ENCODE assay signal across 2 cellular contexts in the genomic region with DNA sequence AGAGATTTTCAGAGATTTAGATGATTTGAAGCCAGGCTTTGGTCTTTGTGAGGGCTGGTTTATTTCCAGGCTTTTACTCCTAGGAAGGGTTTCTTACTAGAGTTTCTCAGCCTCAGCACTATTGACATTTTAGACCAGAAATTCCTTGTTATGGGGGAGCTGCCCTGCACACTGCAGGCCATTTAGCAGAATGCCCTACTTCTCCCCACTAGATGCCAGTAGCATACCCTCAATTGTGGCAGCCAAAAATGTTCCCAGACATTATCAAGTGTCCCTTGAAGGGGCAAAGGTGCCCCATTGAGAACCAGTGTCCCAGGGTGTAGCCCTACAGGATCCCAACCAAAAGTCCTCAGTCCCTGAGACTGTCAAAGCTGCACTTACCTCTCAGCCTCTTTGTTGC.
TF ChIP-seq lines count a peak whose summit lies in the region.

No MANE protein-coding gene starts in this region.

TF ChIP-seq in GM23338, 12 proteins besides CTCF, POLR2A, EP300 and RAD21 (continued from another document):
- TF ChIP-seq CREB1 (CRISPR knock-in tag; IDR thresholded peaks at IDR 0.05; ENCODE audit: low read depth), result no peak
- no peak for TF ChIP-seq JUNB (IDR thresholded peaks at IDR 0.05; ENCODE audit: unreplicated experiment)
- TF ChIP-seq STAT1 (IDR thresholded peaks at IDR 0.05; ENCODE audit: unreplicated experiment), result no peak
- TF ChIP-seq, protein P1, sequence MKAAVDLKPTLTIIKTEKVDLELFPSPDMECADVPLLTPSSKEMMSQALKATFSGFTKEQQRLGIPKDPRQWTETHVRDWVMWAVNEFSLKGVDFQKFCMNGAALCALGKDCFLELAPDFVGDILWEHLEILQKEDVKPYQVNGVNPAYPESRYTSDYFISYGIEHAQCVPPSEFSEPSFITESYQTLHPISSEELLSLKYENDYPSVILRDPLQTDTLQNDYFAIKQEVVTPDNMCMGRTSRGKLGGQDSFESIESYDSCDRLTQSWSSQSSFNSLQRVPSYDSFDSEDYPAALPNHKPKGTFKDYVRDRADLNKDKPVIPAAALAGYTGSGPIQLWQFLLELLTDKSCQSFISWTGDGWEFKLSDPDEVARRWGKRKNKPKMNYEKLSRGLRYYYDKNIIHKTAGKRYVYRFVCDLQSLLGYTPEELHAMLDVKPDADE (IDR thresholded peaks at IDR 0.05), result no peak

TF ChIP-seq in GM12878, 131 proteins besides CTCF, POLR2A, EP300 and RAD21 (continued from another document):
- no peak for TF ChIP-seq STAT1 (conservative IDR thresholded peaks at IDR 0.05)
TF ChIP-seq in GM12878: peak in this region for 1.
